In the genomic region with DNA sequence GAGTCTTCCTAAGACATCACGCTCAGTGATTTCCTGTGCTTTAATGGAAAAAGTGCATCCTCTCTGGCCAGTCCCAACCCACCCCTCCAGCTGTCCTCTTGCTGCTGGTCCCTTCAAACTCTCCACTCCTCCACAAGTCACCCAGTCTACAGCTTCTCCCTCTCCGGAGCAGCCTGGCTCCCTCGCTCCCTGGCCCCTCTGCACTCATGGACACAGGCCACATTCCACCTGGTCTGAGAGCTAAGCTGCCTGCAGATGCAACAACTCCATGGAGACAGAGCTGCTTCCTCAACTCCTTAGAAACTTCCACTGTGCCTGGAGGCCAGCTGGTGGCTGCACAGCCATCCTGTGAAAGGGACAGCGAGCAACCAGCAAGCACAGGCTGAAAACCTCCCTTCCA, we compare ENCODE assay signal across 1 cellular context.
TF ChIP-seq lines count a peak whose summit lies in the region.

No MANE protein-coding gene starts in this region.

TF ChIP-seq in GM23338, 12 proteins besides CTCF, POLR2A, EP300 and RAD21 (continued from another document):
- TF ChIP-seq ZNF462 (CRISPR knock-in tag; IDR thresholded peaks at IDR 0.05) (no peak), EZH2phosphoT487 (IDR thresholded peaks at IDR 0.05; ENCODE audit: unreplicated experiment) (no peak)
